Comparison of ENCODE assay signal across 8 cellular contexts in the genomic region with DNA sequence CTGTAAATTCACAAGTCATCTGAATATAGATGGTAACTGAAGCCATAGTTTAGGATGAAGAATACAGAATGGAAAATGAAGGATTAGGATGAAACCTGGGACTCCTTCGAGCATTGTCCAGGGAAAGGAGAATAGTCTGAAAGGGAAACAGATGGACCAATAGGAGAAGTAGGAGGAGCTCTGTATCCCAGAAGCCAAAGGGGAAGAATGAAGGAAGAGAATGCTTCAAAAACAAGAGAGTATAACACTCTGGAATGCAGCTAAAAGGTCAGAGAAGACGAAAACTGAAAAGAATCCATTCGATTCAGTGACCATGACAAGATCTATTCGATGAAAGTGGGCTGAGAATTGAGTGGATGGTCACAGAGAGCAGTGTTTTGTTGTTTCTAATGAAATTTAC. TPM values are rescaled to one million over a fixed set of nuclear protein-coding genes. Genes with fewer than 3 reads are reported as not detected.
A peak's percentile ranks its signal among the peaks of the same experiment; 100 is the strongest.
DNase-seq lines count a peak whose midpoint lies in the region; ATAC-seq and TF ChIP-seq lines count a peak whose summit lies in the region.

No MANE protein-coding gene starts in this region.

- H3K36me3 ChIP-seq in right atrium auricular region (peaks cover 8% of the 10 kb centered on the region), gastrocnemius medialis (no peaks in the 10 kb centered on the region)

- peak overlapping the region; percentile 64 to 79 for H3K4me3 ChIP-seq in right atrium auricular region
- peak overlapping the region; percentile 71 to 97 (median 94) for H3K4me3 ChIP-seq in gastrocnemius medialis

- in situ Hi-C loops in gastrocnemius medialis (cut with MboI; ENCODE audit: low sequenced_read_pairs in 4 of 4) = no loop called here

- H3K27me3 Mint-ChIP-seq in activated T-helper 2 cell treated with anti-CD3 and anti-CD28 coated beads, Interferon-gamma antibody, Interleukin-2, Interleukin-4, amounts not matched to agents 10 μg/mL and 5 μg/mL and 100 μg/mL, durations not matched to agents 14 hours and 24 hours and 36 hours (ENCODE audit: low read depth) = no peaks in the 10 kb centered on the region

- H3K4me1 ChIP-seq in right atrium auricular region (peaks cover 0 to 57% of the 10 kb centered on the region in 2 donors), gastrocnemius medialis (peaks cover 20 to 34% of the 10 kb centered on the region in 2 donors)

- peak overlapping the region; percentile 74 for H3K27ac Mint-ChIP-seq in activated T-helper 2 cell treated with anti-CD3 and anti-CD28 coated beads, Interferon-gamma antibody, Interleukin-2, Interleukin-4, amounts not matched to agents 10 μg/mL and 5 μg/mL and 100 μg/mL, durations not matched to agents 14 hours and 24 hours and 36 hours

- peak overlapping the region; percentile 92 for H3K4me3 Mint-ChIP-seq in activated T-helper 2 cell treated with anti-CD3 and anti-CD28 coated beads, Interferon-gamma antibody, Interleukin-2, Interleukin-4, amounts not matched to agents 10 μg/mL and 5 μg/mL and 100 μg/mL, durations not matched to agents 14 hours and 24 hours and 36 hours (ENCODE audit: low read depth)

- peaks cover 41% of the 10 kb centered on the region for H3K36me3 Mint-ChIP-seq in activated T-helper 2 cell treated with anti-CD3 and anti-CD28 coated beads, Interferon-gamma antibody, Interleukin-2, Interleukin-4, amounts not matched to agents 10 μg/mL and 5 μg/mL and 100 μg/mL, durations not matched to agents 14 hours and 24 hours and 36 hours (ENCODE audit: low read depth)

- intact Hi-C loops in activated T-helper 2 cell treated with anti-CD3 and anti-CD28 coated beads, Interferon-gamma antibody, Interleukin-2, Interleukin-4, amounts not matched to agents 10 μg/mL and 5 μg/mL and 100 μg/mL, durations not matched to agents 14 hours and 24 hours and 36 hours (cut with micrococcal nuclease) = loop anchor here (1.0 to 2.0 kb wide), 3 partner anchors 47 to 91 kb away; partner anchors contain the start of genes CDKN3 and CNIH1
- intact Hi-C loops in gastrocnemius medialis (cut with DNase I; ENCODE audit: low total_unique reads) = loop anchor here (2.0 kb wide), 1 partner anchor 47 kb away; the partner anchor contains the start of gene CNIH1

- H3K9me3 ChIP-seq in right atrium auricular region (no peaks in the 10 kb centered on the region), gastrocnemius medialis (no peaks in the 10 kb centered on the region)

- H3K27me3 ChIP-seq in right atrium auricular region = no peaks in the 10 kb centered on the region
- H3K27me3 ChIP-seq in gastrocnemius medialis = no peaks in the 10 kb centered on the region

- no peak for TF ChIP-seq CTCF in C4-2B (conservative IDR thresholded peaks at IDR 0.05)
- TF ChIP-seq CTCF in right atrium auricular region (IDR thresholded peaks at IDR 0.05) = no peak
- no peak for TF ChIP-seq CTCF in gastrocnemius medialis (IDR thresholded peaks at IDR 0.05 in 4 of 5, conservative IDR thresholded peaks at IDR 0.05 in 1 of 5)

- H3K4me1 Mint-ChIP-seq in activated T-helper 2 cell treated with anti-CD3 and anti-CD28 coated beads, Interferon-gamma antibody, Interleukin-2, Interleukin-4, amounts not matched to agents 10 μg/mL and 5 μg/mL and 100 μg/mL, durations not matched to agents 14 hours and 24 hours and 36 hours (ENCODE audit: low read depth) = peaks cover 56% of the 10 kb centered on the region

- no peak for TF ChIP-seq POLR2A in gastrocnemius medialis (IDR thresholded peaks at IDR 0.05)

- ATAC-seq in gastrocnemius medialis = no peak
- ATAC-seq in GM18868 (IDR thresholded peaks at IDR 0.05; ENCODE audit: unreplicated experiment) = no peak

- H3K27ac ChIP-seq in C4-2B (peak overlapping the region; percentile 97), right atrium auricular region (peak overlapping the region; percentile 95), gastrocnemius medialis (peak overlapping the region; percentile 90 to 98 (median 92))

- H3K9me3 Mint-ChIP-seq in activated T-helper 2 cell treated with anti-CD3 and anti-CD28 coated beads, Interferon-gamma antibody, Interleukin-2, Interleukin-4, amounts not matched to agents 10 μg/mL and 5 μg/mL and 100 μg/mL, durations not matched to agents 14 hours and 24 hours and 36 hours = no peaks in the 10 kb centered on the region

- DNase-seq in HT1080 (ENCODE audit: low read depth) (peak; percentile 46), right atrium auricular region (ENCODE audit: low spot score) (no peak), gastrocnemius medialis (no peak), SKM-1 (lab: John Stamatoyannopoulos, UW; ENCODE audit: unreplicated experiment) (no peak)
- DNase-seq in activated T-helper 2 cell treated with anti-CD3 and anti-CD28 coated beads, Interferon-gamma antibody, Interleukin-2, Interleukin-4, amounts not matched to agents 10 μg/mL and 5 μg/mL and 100 μg/mL, durations not matched to agents 14 hours and 24 hours and 36 hours (ENCODE audit: low spot score) = no peak
- DNase-seq in stimulated activated naive CD4-positive, alpha-beta T cell (lab: John Stamatoyannopoulos, UW) = no peak

RNA-seq across cellular contexts. Expression of gene GMFB, which starts 1.0 kb away (rescaled TPM):
- total RNA-seq in HT1080 (2014; rRNA removed; shearing (Covaris generic)) = 132 and 134 TPM in 2 replicates
- 76.1 and 108 TPM in 2 replicates for polyA plus RNA-seq in HT1080 (2015; cell fraction: cytosol; rRNA removed)
- polyA plus RNA-seq in HT1080 (2015; cell fraction: nucleus; rRNA removed) = 49.6 and 58.6 TPM in 2 replicates
- 36.3 and 40.0 TPM in 2 replicates for total RNA-seq in activated T-helper 2 cell treated with anti-CD3 and anti-CD28 coated beads, Interferon-gamma antibody, Interleukin-2, Interleukin-4, amounts not matched to agents 10 μg/mL and 5 μg/mL and 100 μg/mL, durations not matched to agents 14 hours and 24 hours and 36 hours
- 10 to 100 TPM; 28.0 to 29.4 TPM for total RNA-seq in right atrium auricular region
- total RNA-seq in gastrocnemius medialis = 10 to 100 TPM in 1 of 4 donors, 1 to 10 TPM in 3; 5.0 to 21.7 (median 7.3) TPM

RNA-seq across cellular contexts. Expression of gene CGRRF1, which starts 21.9 kb away (rescaled TPM):
- total RNA-seq in HT1080 (2014; rRNA removed; shearing (Covaris generic)) = 6.3 and 8.5 TPM in 2 replicates
- 8.3 and 8.9 TPM in 2 replicates for polyA plus RNA-seq in HT1080 (2015; cell fraction: cytosol; rRNA removed)
- 7.8 and 8.3 TPM in 2 replicates for polyA plus RNA-seq in HT1080 (2015; cell fraction: nucleus; rRNA removed)
- 6.2 and 9.1 TPM in 2 replicates for total RNA-seq in activated T-helper 2 cell treated with anti-CD3 and anti-CD28 coated beads, Interferon-gamma antibody, Interleukin-2, Interleukin-4, amounts not matched to agents 10 μg/mL and 5 μg/mL and 100 μg/mL, durations not matched to agents 14 hours and 24 hours and 36 hours
- 10 to 100 TPM; 12.4 to 17.4 TPM for total RNA-seq in right atrium auricular region
- total RNA-seq in gastrocnemius medialis = 10 to 100 TPM; 13.7 to 27.0 (median 20.7) TPM

RNA-seq across cellular contexts. Expression of gene CNIH1, which starts 46.6 kb away (rescaled TPM):
- 117 and 172 TPM in 2 replicates for total RNA-seq in HT1080 (2014; rRNA removed; shearing (Covaris generic))
- polyA plus RNA-seq in HT1080 (2015; cell fraction: cytosol; rRNA removed) = 368 and 434 TPM in 2 replicates
- 142 and 218 TPM in 2 replicates for polyA plus RNA-seq in HT1080 (2015; cell fraction: nucleus; rRNA removed)
- total RNA-seq in activated T-helper 2 cell treated with anti-CD3 and anti-CD28 coated beads, Interferon-gamma antibody, Interleukin-2, Interleukin-4, amounts not matched to agents 10 μg/mL and 5 μg/mL and 100 μg/mL, durations not matched to agents 14 hours and 24 hours and 36 hours = 113 and 115 TPM in 2 replicates
- total RNA-seq in right atrium auricular region (100 to 1,000 TPM; 132 to 134 TPM), gastrocnemius medialis (100 to 1,000 TPM in 3 of 4 donors, 10 to 100 TPM in 1; 73.4 to 176 (median 136) TPM)
